ENCODE assay signal across 36 cellular contexts in the genomic region with DNA sequence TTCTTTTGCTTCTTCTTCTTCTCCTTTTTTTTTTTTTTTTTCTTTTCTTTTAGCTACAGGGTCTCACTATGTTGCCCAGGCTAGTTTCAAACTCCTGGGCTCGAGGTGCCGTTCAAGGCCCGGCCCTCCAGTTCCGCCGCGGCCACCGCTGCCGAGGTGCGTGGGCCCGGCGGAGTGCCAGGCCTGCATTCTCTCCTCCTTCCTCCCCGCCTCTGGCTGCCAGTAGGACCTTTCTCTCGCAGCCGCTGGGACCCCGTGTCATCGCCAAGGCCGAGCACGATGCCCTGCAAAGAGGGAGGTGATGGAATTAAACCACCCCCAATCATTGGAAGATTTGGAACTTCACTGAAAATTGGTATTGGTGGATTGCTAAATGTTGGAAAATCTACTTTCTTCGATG.
"Had no signal": no experiment of that assay in that cellular context is flagged by ENCODE, and none has a peak within 500 bp of the region (broad histone marks: within the 10 kb centered on the region; RNA-seq: fewer than 3 reads in every experiment).

No MANE protein-coding gene starts in this region.

- ATAC-seq: activated naive CD4-positive, alpha-beta T cell treated with anti-CD3 and anti-CD28 coated beads, Interleukin-2, amount 50 U/mL, for 72 hours; activated T-cell treated with anti-CD3 and anti-CD28 coated beads, Interleukin-2, amount 50 U/mL, for 4 hours; Right ventricle myocardium inferior had no signal

- H3K4me2 ChIP-seq: PC-9 had no signal

- H3K4me3 ChIP-seq: PC-9 had no signal

- DNase-seq: activated B cell treated with CpG ODN at 0.5 μM for 24 hours; activated CD4-positive, alpha-beta memory T cell treated with anti-CD3 and anti-CD28 coated beads for 36 hours; activated CD4-positive, alpha-beta T cell treated with anti-CD3 and anti-CD28 coated beads for 4 hours; activated CD4-positive, alpha-beta T cell treated with anti-CD3 and anti-CD28 coated beads, Interleukin-2, amount 50 U/mL, for 1 hour; activated CD4-positive, CD25-positive, alpha-beta regulatory T cell treated with anti-CD3 and anti-CD28 coated beads, Interleukin-2, amount 50 U/mL, for 72 hours; activated CD8-positive, alpha-beta memory T cell treated with anti-CD3 and anti-CD28 coated beads, Interleukin-2, amount 50 U/mL, for 4 hours; activated gamma-delta T cell treated with Interleukin-2 at 50 U/mL for 16 hours; activated naive CD4-positive, alpha-beta T cell treated with anti-CD3 and anti-CD28 coated beads for 36 hours; activated T-cell treated with anti-CD3 and anti-CD28 coated beads for 4 hours; activated T-cell treated with anti-CD3 and anti-CD28 coated beads, Interleukin-2, amount 50 U/mL, for 4 hours; anterior cingulate cortex; caudate nucleus; NCI-H1092 treated with DMSO at 0.1 percent for 48 hours; NCI-H1417; NCI-H146; NCI-H187; NCI-H2029 treated with DMSO at 0.1 percent for 48 hours; NCI-H2107; NCI-H2171; NCI-H2227 treated with DMSO at 0.1 percent for 48 hours; NCI-H446; NCI-H510A treated with DMSO at 0.1 percent for 48 hours; NCI-H526 treated with DMSO at 0.1 percent for 48 hours; NK-92 treated with Interleukin-12 subunit alpha and Interleukin-12 subunit beta, amount 100 ng/mL, for 24 hours; PC-9; SIG-M5; SW 1271; T-helper 1 cell; T-helper 2 cell; T-helper 9 cell had no signal

- H2AFZ ChIP-seq: PC-9 had no signal

- H3K27ac Mint-ChIP-seq: activated B cell treated with CpG ODN at 0.5 μM for 24 hours; activated CD4-positive, alpha-beta memory T cell treated with anti-CD3 and anti-CD28 coated beads for 36 hours; activated naive CD4-positive, alpha-beta T cell treated with anti-CD3 and anti-CD28 coated beads for 36 hours; activated naive CD4-positive, alpha-beta T cell treated with anti-CD3 and anti-CD28 coated beads, Interleukin-2, amount 50 U/mL, for 72 hours; activated T-helper 1 cell treated with anti-CD3 and anti-CD28 coated beads, Interleukin-12 subunit alpha, Interleukin-12 subunit beta, Interleukin-2, Interleukin-4 antibody, amounts not matched to agents 30 ng/mL and 10 ng/mL and 1 ng/mL, durations not matched to agents 14 hours and 24 hours and 36 hours; brain had no signal

- H3K27ac ChIP-seq: PC-9, RWPE1, VCaP had no signal

- H3K36me3 Mint-ChIP-seq: activated CD4-positive, alpha-beta memory T cell treated with anti-CD3 and anti-CD28 coated beads for 36 hours; activated naive CD4-positive, alpha-beta T cell treated with anti-CD3 and anti-CD28 coated beads, Interleukin-2, amount 50 U/mL, for 72 hours; brain had no signal

- H3K27me3 Mint-ChIP-seq: activated B cell treated with CpG ODN at 0.5 μM for 24 hours had no signal

- H3K9me3 Mint-ChIP-seq: activated CD4-positive, alpha-beta memory T cell treated with anti-CD3 and anti-CD28 coated beads for 36 hours; activated naive CD4-positive, alpha-beta T cell treated with anti-CD3 and anti-CD28 coated beads for 36 hours; activated naive CD4-positive, alpha-beta T cell treated with anti-CD3 and anti-CD28 coated beads, Interleukin-2, amount 50 U/mL, for 72 hours; activated T-cell treated with anti-CD3 and anti-CD28 coated beads, Interleukin-2, amount 50 U/mL, for 4 hours; activated T-helper 1 cell treated with anti-CD3 and anti-CD28 coated beads, Interleukin-12 subunit alpha, Interleukin-12 subunit beta, Interleukin-2, Interleukin-4 antibody, amounts not matched to agents 30 ng/mL and 10 ng/mL and 1 ng/mL, durations not matched to agents 14 hours and 24 hours and 36 hours had no signal

- H3K4me3 Mint-ChIP-seq: activated B cell treated with CpG ODN at 0.5 μM for 24 hours; activated CD4-positive, alpha-beta memory T cell treated with anti-CD3 and anti-CD28 coated beads for 36 hours; activated naive CD4-positive, alpha-beta T cell treated with anti-CD3 and anti-CD28 coated beads for 36 hours; activated T-cell treated with anti-CD3 and anti-CD28 coated beads, Interleukin-2, amount 50 U/mL, for 4 hours; activated T-helper 1 cell treated with anti-CD3 and anti-CD28 coated beads, Interleukin-12 subunit alpha, Interleukin-12 subunit beta, Interleukin-2, Interleukin-4 antibody, amounts not matched to agents 30 ng/mL and 10 ng/mL and 1 ng/mL, durations not matched to agents 14 hours and 24 hours and 36 hours; brain had no signal
